1 cellular context compared by ENCODE assay signal in genomic region chr16:711548-712320, GRCh38.
TF ChIP-seq lines count a peak whose summit lies in the region.

No MANE protein-coding gene starts in this region.

TF ChIP-seq in SK-N-SH treated with all-trans-retinoic acid at 6 μM for 48 hours, 23 proteins besides CTCF, POLR2A, EP300 and RAD21 (continued from another document):
- TF ChIP-seq TSHZ2 (CRISPR knock-in tag; IDR thresholded peaks at IDR 0.05) (no peak), GLIS3 (CRISPR knock-in tag; IDR thresholded peaks at IDR 0.05) (no peak), ZNF8 (CRISPR knock-in tag; IDR thresholded peaks at IDR 0.05) (no peak), ZNF70 (CRISPR knock-in tag; IDR thresholded peaks at IDR 0.05) (no peak), CSDC2 (CRISPR knock-in tag; IDR thresholded peaks at IDR 0.05) (no peak), PATZ1 (CRISPR knock-in tag; IDR thresholded peaks at IDR 0.05; ENCODE audit: borderline replicate concordance) (no peak), BACH2 (CRISPR knock-in tag; IDR thresholded peaks at IDR 0.05; ENCODE audit: borderline replicate concordance) (no peak), PPARA (CRISPR knock-in tag; IDR thresholded peaks at IDR 0.05; ENCODE audit: borderline replicate concordance) (no peak), ZC3H10 (CRISPR knock-in tag; IDR thresholded peaks at IDR 0.05) (no peak), ZNF565 (CRISPR knock-in tag; conservative IDR thresholded peaks at IDR 0.05; ENCODE audit: low read depth) (no peak), SNAI2 (CRISPR knock-in tag; IDR thresholded peaks at IDR 0.05) (no peak), POU6F1 (CRISPR knock-in tag; IDR thresholded peaks at IDR 0.05; ENCODE audit: borderline replicate concordance, low read depth) (no peak)
